In the genomic region with DNA sequence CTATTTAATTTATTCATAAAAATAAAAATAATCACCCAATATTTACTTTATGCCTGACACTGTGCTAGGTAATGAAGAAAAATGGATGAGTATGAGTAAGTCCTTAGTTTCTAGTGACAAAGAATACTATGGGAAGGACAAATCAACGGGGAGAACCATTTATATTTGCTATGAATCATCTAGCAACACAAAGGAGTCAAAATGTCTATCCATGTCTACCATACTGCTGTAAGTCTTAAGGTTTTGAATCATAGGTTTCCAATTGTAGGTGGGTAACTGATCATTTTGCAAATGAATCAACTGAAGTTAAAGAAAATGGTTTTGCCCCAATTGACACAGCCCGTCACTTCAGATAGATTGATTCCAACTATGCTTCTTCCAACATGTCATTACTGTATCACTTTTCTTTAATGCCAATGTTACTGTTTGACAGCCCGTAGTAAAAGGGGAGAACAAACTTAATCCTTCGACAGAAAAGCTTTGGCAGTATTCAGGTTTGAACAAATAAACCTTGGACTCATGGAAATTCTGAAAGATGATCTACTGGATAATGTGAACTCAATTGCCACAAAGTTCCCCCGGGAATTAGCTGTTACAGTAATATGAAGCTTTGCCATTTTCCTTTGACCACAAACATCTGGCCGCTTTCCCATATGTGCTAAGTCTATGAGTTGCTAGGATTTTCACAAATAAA, we compare ENCODE assay signal across 9 cellular contexts. TPM values are rescaled to one million over a fixed set of nuclear protein-coding genes. Genes with fewer than 3 reads are reported as not detected.
A peak's percentile ranks its signal among the peaks of the same experiment; 100 is the strongest.
DNase-seq lines count a peak whose midpoint lies in the region; ATAC-seq lines count a peak whose summit lies in the region.
"Had no signal": no experiment of that assay in that cellular context is flagged by ENCODE, and none has a peak within 500 bp of the region (broad histone marks: within the 10 kb centered on the region; RNA-seq: fewer than 3 reads in every experiment).

No MANE protein-coding gene starts in this region.

- peak; percentile 75 for DNase-seq in ELR (ENCODE audit: low read depth)
- peak; percentile 11 for DNase-seq in NCI-H2107 (lab: John Stamatoyannopoulos, UW)
- peak; percentile 91 for DNase-seq in brain pericyte (ENCODE audit: low read depth, low spot score)
- DNase-seq in non-pigmented ciliary epithelial cell (ENCODE audit: low read depth) = peak; percentile 93
- DNase-seq in effector memory CD4-positive, alpha-beta T cell = no peak
- DNase-seq in SKM-1 treated with dmso at 0.1 percent for 144 hours (lab: John Stamatoyannopoulos, UW; ENCODE audit: unreplicated experiment) = no peak
- no peak for DNase-seq in Right ventricle myocardium superior
- DNase-seq: retina had no signal

- no peak overlapping the region for H3K4me3 ChIP-seq in effector memory CD4-positive, alpha-beta T cell (ENCODE audit: insufficient read depth, low read depth, low read length, poor library complexity, severe bottlenecking)

- no peak overlapping the region for H3K27ac ChIP-seq in effector memory CD4-positive, alpha-beta T cell (ENCODE audit: insufficient read depth, low read length, poor library complexity, severe bottlenecking)

- H3K27me3 ChIP-seq in effector memory CD4-positive, alpha-beta T cell (replicated peaks; ENCODE audit: control insufficient read depth, insufficient read depth, low read length, poor library complexity, severe bottlenecking) = no peaks in the 10 kb centered on the region

- no peaks in the 10 kb centered on the region for H3K36me3 ChIP-seq in effector memory CD4-positive, alpha-beta T cell (ENCODE audit: control insufficient read depth, insufficient read depth, low read length)

- H3K9me3 ChIP-seq in effector memory CD4-positive, alpha-beta T cell (ENCODE audit: control insufficient read depth, low read length) = no peaks in the 10 kb centered on the region

- H3K4me1 ChIP-seq in effector memory CD4-positive, alpha-beta T cell (ENCODE audit: control insufficient read depth, insufficient read depth, low read length, poor library complexity, severe bottlenecking) = no peaks in the 10 kb centered on the region

- ATAC-seq in GM18873 (IDR thresholded peaks at IDR 0.05; ENCODE audit: low FRiP score, unreplicated experiment) = no peak
- no peak for ATAC-seq in Right ventricle myocardium superior (ENCODE audit: poor library complexity)

- intact Hi-C loops in Right ventricle myocardium superior (cut with DNase I) = no loop called here

RNA-seq across cellular contexts. Expression of gene TDO2, which starts 3.2 kb away (rescaled TPM):
- total RNA-seq in Right ventricle myocardium superior = not detected

RNA-seq across cellular contexts. Expression of gene ASIC5, which starts 40.6 kb away (rescaled TPM):
- total RNA-seq in Right ventricle myocardium superior = not detected

RNA-seq across cellular contexts. Expression of gene CTSO, which starts 47.0 kb away (rescaled TPM):
- total RNA-seq in Right ventricle myocardium superior = 6.2 TPM

Comparison
In these comparisons a context has a peak if more than half of its experiments do, and no peak if none do; other contexts are left out.
1. DNase-seq: peak in ELR (single experiment), NCI-H2107 (single experiment), brain pericyte (single experiment) and non-pigmented ciliary epithelial cell (single experiment); none in effector memory CD4-positive, alpha-beta T cell (0 of 3), SKM-1 treated with dmso at 0.1 percent for 144 hours (single experiment) and Right ventricle myocardium superior (single experiment).